ENCODE assay signal across 24 cellular contexts in genomic region chr3:31546725-31547124, GRCh38. TPM values are rescaled to one million over a fixed set of nuclear protein-coding genes. Genes with fewer than 3 reads are reported as not detected.
DNase-seq lines count a peak whose midpoint lies in the region; ATAC-seq, FAIRE-seq and TF ChIP-seq lines count a peak whose summit lies in the region.
"Had no signal": no experiment of that assay in that cellular context is flagged by ENCODE, and none has a peak within 500 bp of the region (broad histone marks: within the 10 kb centered on the region; RNA-seq: fewer than 3 reads in every experiment).

No MANE protein-coding gene starts in this region.

- peaks cover 14% of the 10 kb centered on the region; the same call in 1 of the 2 replicates for H3F3A ChIP-seq in SU-DHL-6 (ENCODE audit: insufficient read depth)

- no peak overlapping the region for H4K8ac ChIP-seq in mesenchymal stem cell (ENCODE audit: low read length)

- H3K27me3 ChIP-seq in CD4-positive, alpha-beta T cell (ENCODE audit: control insufficient read depth, insufficient read depth, low read length), result no peaks in the 10 kb centered on the region
- H3K27me3 ChIP-seq in SU-DHL-6 (ENCODE audit: low read length) (no peaks in the 10 kb centered on the region), mesenchymal stem cell (ENCODE audit: control insufficient read depth in 1 of 2, insufficient read depth in 1 of 2, low read length in 2 of 2) (no peaks in the 10 kb centered on the region)
- H3K27me3 ChIP-seq: ascending aorta, left lung had no signal

- POLR2A ChIA-PET in A549 (lab: Yijun Ruan, JAX), result interaction anchor here (2.1 kb wide), 1 partner anchor 14 kb away, joined by 5 read pairs; the partner anchor contains the start of gene STT3B
- POLR2A ChIA-PET in CD4-positive, alpha-beta T cell (lab: Charles Lee), result interaction anchor here (0.8 to 5.0 kb wide), 3 partner anchors 14 to 41 kb away, joined by 3 to 52 read pairs (median 3); partner anchors contain the start of gene STT3B

- no peak overlapping the region for H4K91ac ChIP-seq in mesenchymal stem cell (ENCODE audit: low read length)

- no peak overlapping the region for H2BK12ac ChIP-seq in mesenchymal stem cell (ENCODE audit: low read length in 2 of 2)

- no peak overlapping the region for H3K4me2 ChIP-seq in A549
- peak overlapping the region; percentile 20 for H3K4me2 ChIP-seq in SU-DHL-6 (ENCODE audit: low read depth, low read length, poor library complexity, severe bottlenecking)
- H3K4me2 ChIP-seq in mesenchymal stem cell (ENCODE audit: low read length, poor library complexity, severe bottlenecking), result no peak overlapping the region
- H3K4me2 ChIP-seq: PC-9 had no signal

- ATAC-seq in A549 (no peak), GM18511 (IDR thresholded peaks at IDR 0.05; ENCODE audit: unreplicated experiment) (no peak)
- no peak for ATAC-seq in CD4-positive, alpha-beta T cell (ENCODE audit: poor library complexity)

- H3K9me2 ChIP-seq in SU-DHL-6 (replicated peaks; ENCODE audit: insufficient read depth, low read length), result no peaks in the 10 kb centered on the region

- no peak overlapping the region for H2BK120ac ChIP-seq in mesenchymal stem cell (ENCODE audit: low read depth, low read length)

- H3K4ac ChIP-seq in mesenchymal stem cell (ENCODE audit: low read depth in 1 of 2, low read length in 2 of 2), result no peak overlapping the region

- DNase-seq in A549 (ENCODE audit: low read depth in 1 of 2, low spot score in 1 of 2) (no peak), mesenchymal stem cell (no peak), frontal cortex (ENCODE audit: low spot score in 2 of 2) (no peak), caudate nucleus (lab: John Stamatoyannopoulos, UW) (no peak)
- DNase-seq in CD4-positive, alpha-beta T cell, result no peak
- DNase-seq: activated CD4-positive, alpha-beta T cell treated with anti-CD3 and anti-CD28 coated beads, Interleukin-2, amount 50 U/mL, for 4 hours; activated CD8-positive, alpha-beta memory T cell treated with anti-CD3 and anti-CD28 coated beads, Interleukin-2, amount 50 U/mL, for 48 hours; activated naive CD8-positive, alpha-beta T cell treated with anti-CD3 and anti-CD28 coated beads, Interleukin-2, amount 10 ng/mL, durations not matched to agents 7 days and 5 days; C1 segment of cervical spinal cord; dermis blood vessel endothelial cell; DMS 273 treated with DMSO at 0.1 percent for 48 hours; hypothalamus; NCI-H1694; NCI-H2171; NCI-H510A; occipital lobe; Right ventricle myocardium superior; stimulated activated naive CD4-positive, alpha-beta T cell treated with Interleukin-2 at 50 U/mL for 16 hours had no signal

- H3K27ac Mint-ChIP-seq in CD4-positive, alpha-beta T cell, result peak overlapping the region; percentile 3
- H3K27ac Mint-ChIP-seq: activated naive CD8-positive, alpha-beta T cell treated with anti-CD3 and anti-CD28 coated beads, Interleukin-2, amount 10 ng/mL, durations not matched to agents 7 days and 5 days had no signal

- H3K4me1 ChIP-seq in A549, result peaks cover 28% of the 10 kb centered on the region; the same call in 2 of the 3 replicates
- no peaks in the 10 kb centered on the region for H3K4me1 ChIP-seq in mesenchymal stem cell (ENCODE audit: control insufficient read depth, insufficient read depth, low read depth, low read length)

- TF ChIP-seq EP300 in A549 (IDR thresholded peaks at IDR 0.05), result no peak

- no peak overlapping the region for H2BK15ac ChIP-seq in mesenchymal stem cell (ENCODE audit: low read depth, poor library complexity, severe bottlenecking)

- TF ChIP-seq POLR2A in A549 (IDR thresholded peaks at IDR 0.05; ENCODE audit: low read length), result no peak

- H3K18ac ChIP-seq in mesenchymal stem cell (ENCODE audit: low read depth in 1 of 2, low read length in 2 of 2), result no peak overlapping the region

- peaks cover 11% of the 10 kb centered on the region for H3K36me3 Mint-ChIP-seq in CD4-positive, alpha-beta T cell (ENCODE audit: low read depth)

- H3K9ac ChIP-seq in SU-DHL-6 (ENCODE audit: low read length), result no peak overlapping the region
- H3K9ac ChIP-seq in mesenchymal stem cell (ENCODE audit: low read length), result peak overlapping the region; percentile 79

- H4K20me1 ChIP-seq in SU-DHL-6 (ENCODE audit: low read depth, low read length), result peaks cover 39% of the 10 kb centered on the region; the same call in 1 of the 2 replicates

- no peak overlapping the region for H2AFZ ChIP-seq in SU-DHL-6 (ENCODE audit: low read depth, low read length, severe bottlenecking)
- no peak overlapping the region for H2AFZ ChIP-seq in mesenchymal stem cell (ENCODE audit: low read depth, low read length)
- H2AFZ ChIP-seq: PC-9 had no signal

- no peak overlapping the region for H3K27ac ChIP-seq in A549
- H3K27ac ChIP-seq in CD4-positive, alpha-beta T cell (ENCODE audit: low read depth, low read length), result no peak overlapping the region
- no peak overlapping the region for H3K27ac ChIP-seq in SU-DHL-6 (ENCODE audit: low read depth, low read length)
- H3K27ac ChIP-seq in mesenchymal stem cell (ENCODE audit: low read length, poor library complexity, severe bottlenecking), result no peak overlapping the region
- H3K27ac ChIP-seq in caudate nucleus (ENCODE audit: low read depth, low read length), result no peak overlapping the region
- H3K27ac ChIP-seq: PC-9 had no signal

- H3K79me1 ChIP-seq in mesenchymal stem cell (replicated peaks; ENCODE audit: low read length, poor library complexity, severe bottlenecking), result peaks cover 1% of the 10 kb centered on the region

- no peak for TF ChIP-seq CTCF in A549 (IDR thresholded peaks at IDR 0.05)
- no peak for TF ChIP-seq CTCF in CD4-positive, alpha-beta T cell (IDR thresholded peaks at IDR 0.05)
- no peak for TF ChIP-seq CTCF in SU-DHL-6 (IDR thresholded peaks at IDR 0.05; ENCODE audit: insufficient read depth, low read length, poor library complexity, severe bottlenecking)

- H3K27me3 Mint-ChIP-seq in CD4-positive, alpha-beta T cell, result no peaks in the 10 kb centered on the region
- H3K27me3 Mint-ChIP-seq: activated naive CD8-positive, alpha-beta T cell treated with anti-CD3 and anti-CD28 coated beads, Interleukin-2, amount 10 ng/mL, durations not matched to agents 7 days and 5 days had no signal

- no peak overlapping the region for H2AK5ac ChIP-seq in mesenchymal stem cell (ENCODE audit: low read length, severe bottlenecking)

- peak overlapping the region; percentile 35 for H3K4me3 Mint-ChIP-seq in CD4-positive, alpha-beta T cell
- H3K4me3 Mint-ChIP-seq: activated naive CD8-positive, alpha-beta T cell treated with anti-CD3 and anti-CD28 coated beads, Interleukin-2, amount 10 ng/mL, durations not matched to agents 7 days and 5 days had no signal

- no peak overlapping the region for H3K23ac ChIP-seq in mesenchymal stem cell (ENCODE audit: low read length in 2 of 2)

- no peak for TF ChIP-seq RAD21 in A549 (conservative IDR thresholded peaks at IDR 0.05 in 1 of 2, IDR thresholded peaks at IDR 0.05 in 1 of 2)

- H3K9me3 ChIP-seq in A549 (no peaks in the 10 kb centered on the region), SU-DHL-6 (ENCODE audit: insufficient read depth, low read length) (no peaks in the 10 kb centered on the region), mesenchymal stem cell (ENCODE audit: control insufficient read depth, low read length) (no peaks in the 10 kb centered on the region)
- no peaks in the 10 kb centered on the region for H3K9me3 ChIP-seq in CD4-positive, alpha-beta T cell (ENCODE audit: control insufficient read depth, low read length)
- H3K9me3 ChIP-seq: ascending aorta, left lung had no signal

- H3K36me3 ChIP-seq in SU-DHL-6 (ENCODE audit: low read length) (no peaks in the 10 kb centered on the region), mesenchymal stem cell (ENCODE audit: control insufficient read depth in 1 of 2, insufficient read depth in 2 of 2, low read depth in 1 of 2, low read length in 2 of 2) (peaks cover 0 to 6% of the 10 kb centered on the region in 2 experiments)
- H3K36me3 ChIP-seq: ascending aorta, left lung had no signal

- 75% methylated on average over 1 of the region's 1 CpG for WGBS in A549 (ENCODE audit: missing lambda C conversion rate)
- no CpG with 5 or more reads among the region's 1 CpG for WGBS in mesenchymal stem cell

- FAIRE-seq in A549 (lab: Jason Lieb, UNC) (no peak), frontal cortex (lab: Jason Lieb, UNC) (no peak)
- FAIRE-seq: endometrium had no signal

- no peaks in the 10 kb centered on the region for H3K9me3 Mint-ChIP-seq in CD4-positive, alpha-beta T cell
- H3K9me3 Mint-ChIP-seq: activated naive CD8-positive, alpha-beta T cell treated with anti-CD3 and anti-CD28 coated beads, Interleukin-2, amount 10 ng/mL, durations not matched to agents 7 days and 5 days had no signal

- intact Hi-C loops in CD4-positive, alpha-beta T cell (cut with DNase I, micrococcal nuclease), result loop anchor here in 1 of 2 experiments (5.0 kb wide), 1 partner anchor 216 kb away; no protein-coding TSS in a partner anchor

- H3K4me3 ChIP-seq in A549 (no peak overlapping the region), SU-DHL-6 (ENCODE audit: insufficient read depth, low read length, poor library complexity, severe bottlenecking) (no peak overlapping the region), mesenchymal stem cell (ENCODE audit: insufficient read depth in 1 of 2, low read depth in 1 of 2, low read length in 2 of 2) (no peak overlapping the region)
- H3K4me3 ChIP-seq: ascending aorta, left lung, PC-9 had no signal

- H3K79me2 ChIP-seq in SU-DHL-6 (ENCODE audit: insufficient read depth, low read length), result peaks cover 99% of the 10 kb centered on the region

- H3K4me1 Mint-ChIP-seq in CD4-positive, alpha-beta T cell (ENCODE audit: low read depth), result peaks cover 97% of the 10 kb centered on the region

- CTCF ChIA-PET in A549 (lab: Yijun Ruan, JAX), result interaction anchor here (1.8 kb wide), 1 partner anchor 13 kb away, joined by 10 read pairs; the partner anchor contains the start of gene STT3B
- CTCF ChIA-PET in CD4-positive, alpha-beta T cell (lab: Charles Lee), result interaction anchor here (1.3 kb wide), 1 partner anchor 11 kb away, joined by 5 read pairs; no protein-coding TSS in a partner anchor

- no peak overlapping the region for H2BK5ac ChIP-seq in mesenchymal stem cell (ENCODE audit: low read depth, low read length, poor library complexity, severe bottlenecking)

- no peak overlapping the region for H3K14ac ChIP-seq in mesenchymal stem cell (ENCODE audit: low read length in 2 of 2)

TF ChIP-seq in A549, 52 proteins besides CTCF, POLR2A, EP300 and RAD21:
- TF ChIP-seq KDM1A (IDR thresholded peaks at IDR 0.05; ENCODE audit: low read depth), result 0 out of 2 replicates have a peak, but pooled peaks have one; percentile 53
- TF ChIP-seq SMC3 (IDR thresholded peaks at IDR 0.05), result no peak

RNA-seq across cellular contexts. Expression of gene STT3B, which starts 14.0 kb away (rescaled TPM):
- polyA plus RNA-seq in A549 (2011; rRNA removed) (161 and 171 TPM in 2 replicates), A549 (2017; fragmentation: RNase III; extraction: RNeasy Plus Mini Kit Qiagen cat#74134 plus additional on column Dnase treatment) (88.9 to 92.9 TPM (median 92.1 TPM) in 3 replicates)
- polyA plus RNA-seq in A549 (2012; cell fraction: cytosol; rRNA removed), result 25.0 and 32.4 TPM in 2 replicates
- polyA plus RNA-seq in A549 (2012; cell fraction: nucleus; rRNA removed), result 30.8 and 36.9 TPM in 2 replicates
- 78.6 and 86.5 TPM in 2 replicates for polyA minus RNA-seq in A549 (2011; rRNA and poly(A)+ RNA removed)
- 100 to 1,000 TPM; 111 to 113 TPM for total RNA-seq in CD4-positive, alpha-beta T cell
- polyA plus RNA-seq in mesenchymal stem cell (2013, experiment 1 of 2), result 104 TPM
- polyA plus RNA-seq in mesenchymal stem cell (2013, experiment 2 of 2), result 107 TPM
- 190 TPM for total RNA-seq in frontal cortex
